Comparison of ENCODE assay signal across 1 cellular context in genomic region chr4:148007303-148007702, GRCh38.
A peak's percentile ranks its signal among the peaks of the same experiment; 100 is the strongest.
TF ChIP-seq lines count a peak whose summit lies in the region.

No MANE protein-coding gene starts in this region.

TF ChIP-seq in K562, 482 proteins besides CTCF, POLR2A, EP300 and RAD21 (continued from another document):
- no peak for TF ChIP-seq CTCFL (IDR thresholded peaks at IDR 0.05; ENCODE audit: borderline replicate concordance, insufficient read depth, low read depth, low read length, poor library complexity, severe bottlenecking)
- TF ChIP-seq CHD2 (IDR thresholded peaks at IDR 0.05; ENCODE audit: low read depth, low read length), result no peak
- no peak for TF ChIP-seq ZKSCAN8 (CRISPR knock-in tag; IDR thresholded peaks at IDR 0.05)
- no peak for TF ChIP-seq POLR2AphosphoS5 (IDR thresholded peaks at IDR 0.05; ENCODE audit: control insufficient read depth, insufficient read depth, low read depth, low read length)
- TF ChIP-seq CLOCK (CRISPR knock-in tag; IDR thresholded peaks at IDR 0.05; ENCODE audit: borderline replicate concordance), result no peak
- peak; percentile 50; the same call in 1 of the 2 replicates for TF ChIP-seq CREM (IDR thresholded peaks at IDR 0.05; ENCODE audit: low read depth)
- no peak for TF ChIP-seq IFI16 (CRISPR knock-in tag; IDR thresholded peaks at IDR 0.05)
